Comparison of ENCODE assay signal across 9 cellular contexts in genomic region chr19:45781282-45782161, GRCh38. TPM values are rescaled to one million over a fixed set of nuclear protein-coding genes. Genes with fewer than 3 reads are reported as not detected.
DNase-seq lines count a peak whose midpoint lies in the region; ATAC-seq and TF ChIP-seq lines count a peak whose summit lies in the region.
"Had no signal": no experiment of that assay in that cellular context is flagged by ENCODE, and none has a peak within 500 bp of the region (broad histone marks: within the 10 kb centered on the region; RNA-seq: fewer than 3 reads in every experiment).

No MANE protein-coding gene starts in this region.

- peaks cover 35% of the 10 kb centered on the region for H4K20me1 ChIP-seq in DND-41 (ENCODE audit: insufficient read depth, low read length)

- DNase-seq in DND-41 (no peak), NCI-H510A (lab: John Stamatoyannopoulos, UW) (peak; percentile 77), gastrocnemius medialis (peak; percentile 86 to 95), lower leg skin (ENCODE audit: low spot score in 2 of 2) (no peak)
- no peak for DNase-seq in stimulated activated CD4-positive, alpha-beta T cell treated with anti-CD3 and anti-CD28 coated beads, Interleukin-12 subunit alpha, Interleukin-12 subunit beta, amount 100 ng/mL, for 4 hours
- DNase-seq: central memory CD4-positive, alpha-beta T cell had no signal

- H3K9ac ChIP-seq in DND-41 (ENCODE audit: low read depth, low read length) = no peak overlapping the region

- H3K4me3 ChIP-seq in DND-41 (ENCODE audit: low read depth in 1 of 2, low read length in 2 of 2) (no peak overlapping the region), gastrocnemius medialis (peak overlapping the region; percentile 58 to 75 (median 61)), lower leg skin (ENCODE audit: low read depth, poor library complexity, severe bottlenecking) (no peak overlapping the region)

- TF ChIP-seq POLR2A in gastrocnemius medialis (IDR thresholded peaks at IDR 0.05) (peak; percentile 55 to 69), lower leg skin (IDR thresholded peaks at IDR 0.05) (no peak)

- ATAC-seq in DND-41 (ENCODE audit: insufficient read depth, low read depth) (0 out of 3 replicates have a peak, but pooled peaks have one; percentile 19), esophagus mucosa (peak; percentile 60), gastrocnemius medialis (peak; percentile 61 to 71), GM21526 (IDR thresholded peaks at IDR 0.05; ENCODE audit: low FRiP score, unreplicated experiment) (no peak), GM19467 (IDR thresholded peaks at IDR 0.05; ENCODE audit: unreplicated experiment) (no peak)

- no peak overlapping the region for H3K4me2 ChIP-seq in DND-41 (ENCODE audit: insufficient read depth, low read length)

- in situ Hi-C loops in gastrocnemius medialis (cut with MboI; ENCODE audit: low sequenced_read_pairs in 4 of 4) = no loop called here

- no peaks in the 10 kb centered on the region for H3K4me1 ChIP-seq in DND-41 (ENCODE audit: insufficient read depth, low read length)
- peaks cover 45 to 72% of the 10 kb centered on the region in 2 donors for H3K4me1 ChIP-seq in gastrocnemius medialis

- no peaks in the 10 kb centered on the region for H3K9me3 ChIP-seq in DND-41 (ENCODE audit: insufficient read depth, low read length, severe bottlenecking)
- no peaks in the 10 kb centered on the region for H3K9me3 ChIP-seq in gastrocnemius medialis

- H3K79me2 ChIP-seq in DND-41 (ENCODE audit: insufficient read depth, low read length) = no peaks in the 10 kb centered on the region

- intact Hi-C loops in gastrocnemius medialis (cut with DNase I; ENCODE audit: low total_unique reads) = loop anchor here (1.0 to 10.0 kb wide), 2 partner anchors 11 to 457 kb away; partner anchors contain the start of gene CKM
- intact Hi-C loops in lower leg skin (cut with DNase I; ENCODE audit: low total_unique reads) = no loop called here

- no peak overlapping the region for H2AFZ ChIP-seq in DND-41 (ENCODE audit: low read depth, low read length)

- H3K27me3 ChIP-seq in DND-41 (ENCODE audit: insufficient read depth, low read length, poor library complexity) (no peaks in the 10 kb centered on the region), gastrocnemius medialis (no peaks in the 10 kb centered on the region)

- TF ChIP-seq CTCF in DND-41 (IDR thresholded peaks at IDR 0.05; ENCODE audit: borderline replicate concordance, extremely low read depth, low read length, poor library complexity, severe bottlenecking) (no peak), gastrocnemius medialis (IDR thresholded peaks at IDR 0.05 in 4 of 5, conservative IDR thresholded peaks at IDR 0.05 in 1 of 5) (no peak), lower leg skin (IDR thresholded peaks at IDR 0.05) (no peak)

- peaks cover 38% of the 10 kb centered on the region for H3K36me3 ChIP-seq in DND-41 (ENCODE audit: insufficient read depth, low read length)
- peaks cover 0 to 28% of the 10 kb centered on the region in 2 donors for H3K36me3 ChIP-seq in gastrocnemius medialis

- WGBS in lower leg skin, 2 donors = 11 to 36% methylated on average over 12 to 17 of the region's 17 CpGs

- H3K27ac ChIP-seq in DND-41 (ENCODE audit: low read length) (no peak overlapping the region), gastrocnemius medialis (peak overlapping the region; percentile 96 to 100 (median 99))

RNA-seq across cellular contexts. Expression of gene DMPK, which starts 0.8 kb away (rescaled TPM):
- total RNA-seq in esophagus mucosa (15.5 TPM), gastrocnemius medialis (100 to 1,000 TPM in 2 of 4 donors, 10 to 100 TPM in 2; 93.0 to 196 (median 116) TPM), lower leg skin (10 to 100 TPM in 3 of 4 donors, 1 to 10 TPM in 1; 8.8 to 20.2 (median 13.8) TPM)

RNA-seq across cellular contexts. Expression of gene DMWD, which starts 11.1 kb away (rescaled TPM):
- 17.4 TPM for total RNA-seq in esophagus mucosa
- 100 to 1,000 TPM in 1 of 4 donors, 10 to 100 TPM in 3; 38.6 to 111 (median 56.4) TPM for total RNA-seq in gastrocnemius medialis
- total RNA-seq in lower leg skin = 10 to 100 TPM; 20.0 to 31.0 (median 28.0) TPM

RNA-seq across cellular contexts. Expression of gene SIX5, which starts 12.5 kb away (rescaled TPM):
- total RNA-seq in esophagus mucosa = 8.8 TPM
- total RNA-seq in gastrocnemius medialis = 10 to 100 TPM in 2 of 4 donors, 1 to 10 TPM in 2; 8.2 to 12.2 (median 10.1) TPM
- total RNA-seq in lower leg skin = 10 to 100 TPM; 12.6 to 17.3 (median 13.8) TPM

RNA-seq across cellular contexts. Expression of gene RSPH6A, which starts 33.6 kb away (rescaled TPM):
- total RNA-seq in esophagus mucosa = 0.12 TPM
- total RNA-seq in gastrocnemius medialis = not detected
- total RNA-seq in lower leg skin = not detected

RNA-seq across cellular contexts. Expression of gene MEIOSIN, which starts 48.3 kb away (rescaled TPM):
- total RNA-seq in esophagus mucosa = not detected
- total RNA-seq in gastrocnemius medialis = not detected
- total RNA-seq in lower leg skin = not detected

Comparison
In these comparisons a context has a peak if more than half of its experiments do, and no peak if none do; other contexts are left out.
1. ATAC-seq: peak in DND-41 (single experiment), esophagus mucosa (single experiment) and gastrocnemius medialis (2 of 2); none in GM21526 (single experiment) and GM19467 (single experiment).
2. DNase-seq: peak in NCI-H510A (single experiment) and gastrocnemius medialis (2 of 2); none in DND-41 (single experiment), lower leg skin (0 of 2) and stimulated activated CD4-positive, alpha-beta T cell treated with anti-CD3 and anti-CD28 coated beads, Interleukin-12 subunit alpha, Interleukin-12 subunit beta, amount 100 ng/mL, for 4 hours (single experiment).
3. H3K4me3 ChIP-seq: peak in gastrocnemius medialis (4 of 4); none in DND-41 (0 of 2) and lower leg skin (single experiment).
4. POLR2A ChIP-seq: peak in gastrocnemius medialis (2 of 2); none in lower leg skin (0 of 2).